ENCODE assay signal across 19 cellular contexts in the genomic region with DNA sequence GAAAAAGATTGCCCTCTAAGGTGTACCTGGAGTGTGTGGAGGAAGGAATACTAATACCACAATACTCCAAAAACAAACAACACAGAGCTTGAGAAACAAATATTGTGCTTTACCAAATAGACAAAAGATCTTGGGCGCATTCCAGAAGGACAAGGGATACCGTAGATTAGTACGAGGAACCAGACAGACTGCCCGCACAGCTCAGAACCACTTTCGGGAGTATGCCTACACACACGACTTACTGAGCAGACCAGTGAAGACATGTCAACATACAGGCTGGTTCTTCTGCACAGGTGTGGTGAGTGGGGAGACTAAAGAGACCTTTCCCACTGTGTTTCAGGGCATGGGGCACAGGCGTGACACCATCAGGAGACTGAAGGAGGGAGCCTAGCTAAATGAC. TPM values are rescaled to one million over a fixed set of nuclear protein-coding genes. Genes with fewer than 3 reads are reported as not detected.
DNase-seq lines count a peak whose midpoint lies in the region; ATAC-seq, FAIRE-seq and TF ChIP-seq lines count a peak whose summit lies in the region.
"Had no signal": no experiment of that assay in that cellular context is flagged by ENCODE, and none has a peak within 500 bp of the region (broad histone marks: within the 10 kb centered on the region; RNA-seq: fewer than 3 reads in every experiment).

No MANE protein-coding gene starts in this region.

- peak; percentile 72 to 80 for ATAC-seq in A549
- ATAC-seq in RWPE2 (ENCODE audit: low read depth): peak; percentile 34; the same call in 2 of the 3 replicates
- ATAC-seq: K562 had no signal

- DNase-seq in A549 (ENCODE audit: low read depth in 1 of 2, low spot score in 1 of 2) (peak in 1 of 2 experiments; percentile 9), RWPE2 (ENCODE audit: low spot score) (no peak), esophagus squamous epithelium (lab: John Stamatoyannopoulos, UW) (no peak), prostate gland (ENCODE audit: low spot score) (peak; percentile 84), NCI-H2029 treated with DMSO at 0.1 percent for 48 hours (lab: John Stamatoyannopoulos, UW) (no peak), vagina (ENCODE audit: extremely low spot score in 2 of 2) (no peak), mesothelial cell of epicardium (ENCODE audit: low spot score in 2 of 2, unreplicated experiment in 2 of 2) (no peak), NCI-H524 treated with DMSO at 0.1 percent for 48 hours (lab: John Stamatoyannopoulos, UW) (no peak)
- DNase-seq: 8988T; CD8-positive, alpha-beta memory T cell; DND-41; NCI-H1436; NCI-H2029; NCI-H82 had no signal

- TF ChIP-seq CTCF in A549 (IDR thresholded peaks at IDR 0.05) (no peak), RWPE2 (IDR thresholded peaks at IDR 0.05; ENCODE audit: poor library complexity, severe bottlenecking) (no peak), esophagus squamous epithelium (IDR thresholded peaks at IDR 0.05) (no peak), prostate gland (IDR thresholded peaks at IDR 0.05) (no peak), vagina (IDR thresholded peaks at IDR 0.05) (no peak), mesothelial cell of epicardium (IDR thresholded peaks at IDR 0.05; ENCODE audit: unreplicated experiment) (no peak)

- H3K27me3 ChIP-seq in RWPE2 (ENCODE audit: insufficient read depth, poor library complexity, severe bottlenecking) (no peaks in the 10 kb centered on the region), esophagus squamous epithelium (peaks cover 0 to 12% (median 0%) of the 10 kb centered on the region in 4 donors), prostate gland (replicated peaks; ENCODE audit: insufficient read depth) (no peaks in the 10 kb centered on the region), vagina (no peaks in the 10 kb centered on the region)

- no peak for TF ChIP-seq POLR2A in A549 (IDR thresholded peaks at IDR 0.05; ENCODE audit: low read length)
- no peak for TF ChIP-seq POLR2A in esophagus squamous epithelium (IDR thresholded peaks at IDR 0.05)
- TF ChIP-seq POLR2A in prostate gland (IDR thresholded peaks at IDR 0.05): no peak
- no peak for TF ChIP-seq POLR2A in vagina (IDR thresholded peaks at IDR 0.05)

- H3K36me3 Mint-ChIP-seq in mesothelial cell of epicardium: no peaks in the 10 kb centered on the region
- H3K36me3 Mint-ChIP-seq: CD8-positive, alpha-beta memory T cell had no signal

- POLR2A ChIA-PET in A549 (lab: Yijun Ruan, JAX): interaction anchor here (1.2 to 3.7 kb wide), 2 partner anchors 16 to 29 kb away, joined by 3 to 26 read pairs; partner anchors contain the start of gene FOXQ1

- TF ChIP-seq EP300 in A549 (IDR thresholded peaks at IDR 0.05): no peak

- 0 out of 3 replicates have a peak, but pooled peaks cover 3% of the 10 kb centered on the region for H3K9me3 ChIP-seq in A549
- no peaks in the 10 kb centered on the region for H3K9me3 ChIP-seq in RWPE2 (ENCODE audit: severe bottlenecking)
- H3K9me3 ChIP-seq in esophagus squamous epithelium: peaks cover 0 to under 1% (median 0%) of the 10 kb centered on the region in 3 donors
- H3K9me3 ChIP-seq in prostate gland: no peaks in the 10 kb centered on the region
- no peaks in the 10 kb centered on the region for H3K9me3 ChIP-seq in vagina
- H3K9me3 ChIP-seq: HAP-1 had no signal

- H3K4me3 ChIP-seq in A549 (peak overlapping the region; percentile 25; the same call in 1 of the 3 replicates), RWPE2 (ENCODE audit: severe bottlenecking) (no peak overlapping the region), esophagus squamous epithelium (no peak overlapping the region), prostate gland (no peak overlapping the region), vagina (no peak overlapping the region)
- H3K4me3 ChIP-seq: HAP-1, K562, SK-N-MC had no signal

- CTCF ChIA-PET in A549 (lab: Yijun Ruan, JAX): interaction anchor here (1.1 to 5.1 kb wide), 6 partner anchors 11 to 384 kb away, joined by 3 to 23 read pairs (median 4); partner anchors contain the start of gene FOXQ1

- no peak overlapping the region for H3K4me3 Mint-ChIP-seq in mesothelial cell of epicardium

- no peak for TF ChIP-seq RAD21 in A549 (conservative IDR thresholded peaks at IDR 0.05 in 1 of 2, IDR thresholded peaks at IDR 0.05 in 1 of 2)

- 19% methylated on average over 7 of the region's 7 CpGs for WGBS in A549 (ENCODE audit: missing lambda C conversion rate)
- WGBS in esophagus squamous epithelium, 2 donors: 44 to 64% methylated on average over 7 of the region's 7 CpGs
- WGBS in prostate gland: 60% methylated on average over 7 of the region's 7 CpGs

- H3K9me3 Mint-ChIP-seq in mesothelial cell of epicardium: peaks cover 14% of the 10 kb centered on the region

- peaks cover 45% of the 10 kb centered on the region for H3K27me3 Mint-ChIP-seq in mesothelial cell of epicardium (ENCODE audit: low read depth)

- FAIRE-seq in A549 (lab: Jason Lieb, UNC): no peak
- FAIRE-seq: G401.6, K562 had no signal

- peak overlapping the region; percentile 78 for H3K4me2 ChIP-seq in A549

- H3K4me1 ChIP-seq in A549 (peaks cover 35% of the 10 kb centered on the region), RWPE2 (ENCODE audit: insufficient read depth, poor library complexity, severe bottlenecking) (peaks cover 20% of the 10 kb centered on the region), esophagus squamous epithelium (peaks cover 0 to 25% (median 6%) of the 10 kb centered on the region in 3 donors), prostate gland (replicated peaks) (peaks cover 6% of the 10 kb centered on the region), vagina (peaks cover 6% of the 10 kb centered on the region)
- H3K4me1 ChIP-seq: HAP-1 had no signal

- no peak overlapping the region for H3K27ac Mint-ChIP-seq in mesothelial cell of epicardium

- H3K27ac ChIP-seq in A549 (peak overlapping the region; percentile 82), RWPE2 (ENCODE audit: poor library complexity, severe bottlenecking) (peak overlapping the region; percentile 32), esophagus squamous epithelium (peak overlapping the region in 3 of 4 donors; percentile 19 to 25 (median 25)), prostate gland (peak overlapping the region; percentile 20 to 41), vagina (no peak overlapping the region)
- H3K27ac ChIP-seq: HL-60, SK-N-MC had no signal

- no peaks in the 10 kb centered on the region for H3K36me3 ChIP-seq in RWPE2 (ENCODE audit: low read depth)
- no peaks in the 10 kb centered on the region for H3K36me3 ChIP-seq in esophagus squamous epithelium
- H3K36me3 ChIP-seq in prostate gland: no peaks in the 10 kb centered on the region
- no peaks in the 10 kb centered on the region for H3K36me3 ChIP-seq in vagina
- H3K36me3 ChIP-seq: HAP-1 had no signal

- intact Hi-C loops in esophagus squamous epithelium (cut with DNase I) (no loop called here), prostate gland (cut with DNase I) (no loop called here), vagina (cut with DNase I) (no loop called here)

- H3K4me1 Mint-ChIP-seq in mesothelial cell of epicardium: peaks cover 17% of the 10 kb centered on the region
- H3K4me1 Mint-ChIP-seq: CD8-positive, alpha-beta memory T cell had no signal

TF ChIP-seq in A549, 52 proteins besides CTCF, POLR2A, EP300 and RAD21:
- TF ChIP-seq TFCP2L1 (CRISPR knock-in tag; IDR thresholded peaks at IDR 0.05): no peak
- no peak for TF ChIP-seq KDM5A (IDR thresholded peaks at IDR 0.05)
- TF ChIP-seq NFE2L2 (conservative IDR thresholded peaks at IDR 0.05; ENCODE audit: low read length): no peak
- TF ChIP-seq RFX5 (IDR thresholded peaks at IDR 0.05): no peak
- TF ChIP-seq CBX2 (IDR thresholded peaks at IDR 0.05; ENCODE audit: borderline replicate concordance, low read depth): no peak

RNA-seq across cellular contexts. Expression of gene FOXQ1, which starts 15.8 kb away (rescaled TPM):
- polyA plus RNA-seq in A549 (2011; rRNA removed) (2.1 and 3.5 TPM in 2 replicates), A549 (2017; fragmentation: RNase III; extraction: RNeasy Plus Mini Kit Qiagen cat#74134 plus additional on column Dnase treatment) (3.1 to 3.6 TPM (median 3.6 TPM) in 3 replicates)
- 0.49 and 0.98 TPM in 2 replicates for polyA plus RNA-seq in A549 (2012; cell fraction: cytosol; rRNA removed)
- 0.77 and 0.79 TPM in 2 replicates for polyA plus RNA-seq in A549 (2012; cell fraction: nucleus; rRNA removed)
- polyA minus RNA-seq in A549 (2011; rRNA and poly(A)+ RNA removed): 1.5 and 1.8 TPM in 2 replicates
- total RNA-seq in esophagus squamous epithelium (10 to 100 TPM in 3 of 4 donors, 1 to 10 TPM in 1; 8.1 to 13.0 (median 10.7) TPM), prostate gland (10 to 100 TPM; 20.3 to 38.6 TPM), vagina (6.4 TPM), mesothelial cell of epicardium (0.20 to 0.53 TPM (median 0.41 TPM) in 3 replicates)
- total RNA-seq: CD8-positive, alpha-beta memory T cell; K562 had no signal
- polyA plus RNA-seq: CD8-positive, alpha-beta memory T cell; K562 had no signal
